8 cellular contexts compared by ENCODE assay signal in the genomic region with DNA sequence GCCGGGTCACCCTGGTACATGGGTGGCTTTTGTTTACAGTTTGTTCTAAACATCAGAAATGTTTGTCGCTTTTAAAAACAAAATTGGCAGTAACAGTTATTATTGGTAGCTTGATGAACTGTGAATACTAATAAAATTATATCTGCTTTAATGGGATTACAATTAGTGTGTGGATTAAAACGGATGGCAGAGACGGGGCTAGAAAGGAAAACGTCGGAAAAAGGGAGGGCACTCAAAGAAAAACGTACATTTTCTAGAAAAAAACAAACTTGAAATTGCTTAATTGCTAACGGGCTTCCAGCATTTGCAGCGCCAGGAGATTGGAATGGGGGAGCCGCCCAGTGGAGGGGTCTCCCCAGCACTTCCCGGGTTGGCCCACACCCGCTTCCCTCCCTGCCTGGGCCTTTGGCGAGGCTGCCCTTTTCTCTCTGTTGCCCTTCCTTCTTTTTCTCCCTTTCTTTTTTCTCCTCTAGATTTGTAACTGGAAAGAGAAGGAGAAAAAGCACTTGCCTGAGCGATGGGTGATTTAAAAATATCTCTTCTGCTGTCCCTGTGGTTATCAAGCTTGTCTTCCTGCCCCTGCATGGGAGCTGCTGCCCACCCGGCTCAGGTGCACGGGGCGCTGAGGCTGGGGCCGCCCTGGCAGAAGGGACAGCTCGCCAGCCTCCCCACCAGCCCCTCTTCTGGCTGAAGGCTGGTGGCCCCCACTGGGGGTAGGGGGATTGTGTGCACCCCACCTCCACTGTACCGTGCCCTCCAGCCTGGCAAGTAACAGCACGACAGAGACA. TPM values are rescaled to one million over a fixed set of nuclear protein-coding genes. Genes with fewer than 3 reads are reported as not detected.
A peak's percentile ranks its signal among the peaks of the same experiment; 100 is the strongest.
DNase-seq lines count a peak whose midpoint lies in the region; ATAC-seq and TF ChIP-seq lines count a peak whose summit lies in the region.

No MANE protein-coding gene starts in this region.

- H3K27me3 ChIP-seq in BJ (ENCODE audit: control insufficient read depth, insufficient read depth, low read length) (no peaks in the 10 kb centered on the region), Peyer's patch (no peaks in the 10 kb centered on the region), fibroblast of lung (ENCODE audit: control insufficient read depth, insufficient read depth, low read length) (no peaks in the 10 kb centered on the region), ovary (no peaks in the 10 kb centered on the region)

- peak overlapping the region; percentile 78 for H3K9ac ChIP-seq in fibroblast of lung (ENCODE audit: insufficient read depth, low read length)

- intact Hi-C loops in ovary (cut with DNase I) = loop anchor here in 3 of 4 donors (5.0 to 10.0 kb wide), 3 partner anchors 81 to 111 kb away; partner anchors contain the start of gene ACTG1 (in 1 of the 3)

- POLR2A ChIA-PET in BJ (lab: Charles Lee) = no interaction called here
- POLR2A ChIA-PET in naive thymus-derived CD8-positive, alpha-beta T cell (lab: Charles Lee) = interaction anchor here (2.4 kb wide), 1 partner anchor 10 kb away, joined by 10 read pairs; no protein-coding TSS in a partner anchor

- H3K4me2 ChIP-seq in fibroblast of lung (ENCODE audit: extremely low read depth, insufficient read depth, low read length) = peak overlapping the region; percentile 84

- peaks cover 24 to 80% (median 40%) of the 10 kb centered on the region in 5 donors for H3K27me3 Mint-ChIP-seq in naive thymus-derived CD8-positive, alpha-beta T cell

- H3K4me3 Mint-ChIP-seq in naive thymus-derived CD8-positive, alpha-beta T cell = peak overlapping the region in 5 of 10 donors; percentile 15 to 78 (median 56)

- peaks cover 3 to 51% (median 22%) of the 10 kb centered on the region in 4 donors for H3K4me1 ChIP-seq in Peyer's patch
- peaks cover 39% of the 10 kb centered on the region for H3K4me1 ChIP-seq in fibroblast of lung (ENCODE audit: control insufficient read depth, extremely low read depth, insufficient read depth, low read length)
- H3K4me1 ChIP-seq in ovary (ENCODE audit: insufficient read depth) = peaks cover 30% of the 10 kb centered on the region

- H3K9me3 ChIP-seq in Peyer's patch (peaks cover 0 to 1% (median 0%) of the 10 kb centered on the region in 4 donors), fibroblast of lung (ENCODE audit: control insufficient read depth, insufficient read depth, low read depth, low read length) (no peaks in the 10 kb centered on the region), ovary (no peaks in the 10 kb centered on the region)

- peaks cover 70% of the 10 kb centered on the region for H3K79me2 ChIP-seq in fibroblast of lung (ENCODE audit: control insufficient read depth, insufficient read depth, low read length)

- no peak overlapping the region for H2AFZ ChIP-seq in fibroblast of lung (ENCODE audit: low read length)

- H3K36me3 ChIP-seq in BJ (ENCODE audit: control insufficient read depth, insufficient read depth, low read length) = no peaks in the 10 kb centered on the region
- H3K36me3 ChIP-seq in Peyer's patch = no peaks in the 10 kb centered on the region
- no peaks in the 10 kb centered on the region for H3K36me3 ChIP-seq in fibroblast of lung (ENCODE audit: control insufficient read depth, insufficient read depth, low read length)
- H3K36me3 ChIP-seq in ovary = no peaks in the 10 kb centered on the region

- 46 to 54% (median 51%) methylated on average over 21 of the region's 21 CpGs for WGBS in ovary, 3 donors

- TF ChIP-seq POLR2A in Peyer's patch (IDR thresholded peaks at IDR 0.05) (no peak), ovary (IDR thresholded peaks at IDR 0.05) (no peak)

- peaks cover 0 to 2% (median 0%) of the 10 kb centered on the region in 9 donors for H3K9me3 Mint-ChIP-seq in naive thymus-derived CD8-positive, alpha-beta T cell

- peak overlapping the region; percentile 74 to 95 (median 90) for H3K27ac ChIP-seq in Peyer's patch
- peak overlapping the region; percentile 86 for H3K27ac ChIP-seq in fibroblast of lung (ENCODE audit: insufficient read depth, low read length)
- peak overlapping the region; percentile 85 to 94 for H3K27ac ChIP-seq in ovary

- H3K4me3 ChIP-seq in BJ (ENCODE audit: low read depth, low read length) = peak overlapping the region; percentile 43
- H3K4me3 ChIP-seq in Peyer's patch = peak overlapping the region in 3 of 4 donors; percentile 62 to 91 (median 82)
- H3K4me3 ChIP-seq in fibroblast of lung (replicated peaks in 1 of 4; ENCODE audit: control extremely low read depth in 1 of 4, insufficient read depth in 1 of 4, low read depth in 3 of 4, low read length in 4 of 4) = peak overlapping the region; percentile 27 to 62 (median 60)
- peak overlapping the region; percentile 75 for H3K4me3 ChIP-seq in ovary

- peaks cover 0 to 5% (median 0%) of the 10 kb centered on the region in 3 donors for H3K36me3 Mint-ChIP-seq in naive thymus-derived CD8-positive, alpha-beta T cell

- no peak for TF ChIP-seq EP300 in ovary (IDR thresholded peaks at IDR 0.05)

- peak overlapping the region in 1 of 10 donors; percentile 29 for H3K27ac Mint-ChIP-seq in naive thymus-derived CD8-positive, alpha-beta T cell

- peaks cover 8 to 27% (median 20%) of the 10 kb centered on the region in 4 donors for H3K4me1 Mint-ChIP-seq in naive thymus-derived CD8-positive, alpha-beta T cell

- TF ChIP-seq CTCF in BJ (IDR thresholded peaks at IDR 0.05; ENCODE audit: insufficient read depth, low read depth, low read length) = no peak
- no peak for TF ChIP-seq CTCF in Peyer's patch (IDR thresholded peaks at IDR 0.05)
- no peak for TF ChIP-seq CTCF in fibroblast of lung (conservative IDR thresholded peaks at IDR 0.05 in 1 of 2, IDR thresholded peaks at IDR 0.05 in 1 of 2; ENCODE audit: low read depth in 1 of 2, low read length in 2 of 2)
- TF ChIP-seq CTCF in ovary (IDR thresholded peaks at IDR 0.05) = no peak

- no peak for DNase-seq in BJ (ENCODE audit: low read depth)
- DNase-seq in Peyer's patch = no peak
- DNase-seq in fibroblast of lung (ENCODE audit: low read depth in 2 of 2) = peak in 1 of 2 donors; percentile 71
- peak in 1 of 5 donors; percentile 71 for DNase-seq in ovary
- DNase-seq in NCI-H1436 (lab: John Stamatoyannopoulos, UW) = no peak
- DNase-seq in naive thymus-derived CD8-positive, alpha-beta T cell = no peak

- CTCF ChIA-PET in BJ (lab: Yijun Ruan, JAX) = interaction anchor here (1.0 to 1.8 kb wide), 5 partner anchors 8 to 148 kb away, joined by 3 to 6 read pairs (median 4); no protein-coding TSS in a partner anchor

- H4K20me1 ChIP-seq in fibroblast of lung (ENCODE audit: control insufficient read depth, extremely low read depth, insufficient read depth, low read length) = no peaks in the 10 kb centered on the region

- ATAC-seq in HG02884 (IDR thresholded peaks at IDR 0.05; ENCODE audit: unreplicated experiment) (no peak), HG03439 (IDR thresholded peaks at IDR 0.05; ENCODE audit: unreplicated experiment) (no peak)
- no peak for ATAC-seq in naive thymus-derived CD8-positive, alpha-beta T cell

RNA-seq across cellular contexts. Expression of gene BAHCC1, which starts 5.9 kb away (rescaled TPM):
- polyA plus RNA-seq in BJ (2011; rRNA removed) = 2.3 and 3.1 TPM in 2 replicates
- polyA minus RNA-seq in BJ (2011; rRNA and poly(A)+ RNA removed) = 2.9 and 3.4 TPM in 2 replicates
- total RNA-seq in Peyer's patch = 10 to 100 TPM; 11.6 to 43.0 (median 23.9) TPM
- total RNA-seq in fibroblast of lung = 3.9 and 7.3 TPM in 2 replicates
- 1.5 and 1.8 TPM in 2 replicates for polyA plus RNA-seq in fibroblast of lung
- 6.8 and 7.2 TPM in 2 replicates for polyA plus RNA-seq in fibroblast of lung (2012)
- polyA minus RNA-seq in fibroblast of lung (ENCODE audit: low replicate concordance) = 6.3 and 8.6 TPM in 2 replicates
- total RNA-seq in ovary = 10 to 100 TPM in 6 of 7 donors, 1 to 10 TPM in 1; 7.6 to 31.9 (median 24.2) TPM
- 10 to 100 TPM in 1 of 2 donors, 1 to 10 TPM in 1; 1.9 to 16.0 TPM for polyA plus RNA-seq in ovary
- not detected for total RNA-seq in naive thymus-derived CD8-positive, alpha-beta T cell
- polyA plus RNA-seq in naive thymus-derived CD8-positive, alpha-beta T cell = not detected
